ENCODE assay signal across 8 cellular contexts in the genomic region with DNA sequence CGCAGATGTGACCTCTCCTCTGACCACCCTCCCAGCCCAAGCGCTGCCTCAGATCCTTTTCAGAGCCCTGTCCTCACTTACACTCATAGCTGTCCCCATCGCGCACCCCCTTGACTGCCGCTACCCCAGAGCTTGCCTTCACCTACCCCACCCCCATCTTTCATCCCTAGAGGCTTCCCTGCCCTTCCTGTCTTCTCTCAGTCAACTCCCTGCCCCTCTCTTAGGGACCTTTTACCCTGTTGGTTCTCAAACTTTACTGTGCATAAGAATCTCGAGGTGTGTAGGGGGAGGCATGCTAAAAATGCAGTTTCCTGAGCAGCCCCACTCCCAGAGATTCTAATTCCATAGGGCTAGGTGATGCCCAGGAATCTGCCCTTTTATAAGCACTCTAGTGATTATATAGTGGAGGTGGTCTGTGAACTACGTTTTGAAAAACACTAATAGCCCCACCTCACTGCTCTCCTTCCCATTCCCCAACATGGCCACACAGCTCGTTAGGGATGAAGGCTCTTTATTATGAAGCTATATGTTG. TPM values are rescaled to one million over a fixed set of nuclear protein-coding genes. Genes with fewer than 3 reads are reported as not detected.
A peak's percentile ranks its signal among the peaks of the same experiment; 100 is the strongest.
DNase-seq lines count a peak whose midpoint lies in the region; ATAC-seq and TF ChIP-seq lines count a peak whose summit lies in the region.

No MANE protein-coding gene starts in this region.

- H3K36me3 Mint-ChIP-seq in natural killer cell: no peaks in the 10 kb centered on the region

- no peaks in the 10 kb centered on the region for H3K9me3 Mint-ChIP-seq in natural killer cell

- peaks cover 30 to 44% of the 10 kb centered on the region in 2 donors for H3K4me1 Mint-ChIP-seq in natural killer cell

- ATAC-seq in GM18867 (IDR thresholded peaks at IDR 0.05; ENCODE audit: unreplicated experiment) (peak; percentile 20), natural killer cell (no peak), HG03521 (IDR thresholded peaks at IDR 0.05; ENCODE audit: unreplicated experiment) (no peak)

- no peaks in the 10 kb centered on the region for H3K27me3 Mint-ChIP-seq in natural killer cell (ENCODE audit: low read depth in 2 of 2)

- H3K27ac Mint-ChIP-seq in natural killer cell: peak overlapping the region; percentile 98 to 99

- no peak for TF ChIP-seq POLR2A in erythroblast (IDR thresholded peaks at IDR 0.05; ENCODE audit: low read length)

- H3K27ac ChIP-seq in KOPT-K1 (ENCODE audit: low read depth, low read length, poor library complexity, severe bottlenecking) (peak overlapping the region; percentile 92), cingulate gyrus (ENCODE audit: low read depth, low read length) (peak overlapping the region; percentile 99)

- no peak for TF ChIP-seq CTCF in natural killer cell (IDR thresholded peaks at IDR 0.05)

- DNase-seq in natural killer cell (no peak), erythroblast (lab: John Stamatoyannopoulos, UW) (no peak), DMS153 (lab: John Stamatoyannopoulos, UW) (no peak), glomerular visceral epithelial cell (ENCODE audit: extremely low spot score) (no peak)

- intact Hi-C loops in natural killer cell (cut with micrococcal nuclease): no loop called here

- H3K36me3 ChIP-seq in KOPT-K1 (ENCODE audit: insufficient read depth, low read length): peaks cover 12% of the 10 kb centered on the region

- H3K4me3 Mint-ChIP-seq in natural killer cell: peak overlapping the region; percentile 92

- H3K9me3 ChIP-seq in KOPT-K1 (ENCODE audit: insufficient read depth, low read length, poor library complexity, severe bottlenecking): no peaks in the 10 kb centered on the region

RNA-seq across cellular contexts. Expression of a gene that starts 0.7 kb away (rescaled TPM):
- total RNA-seq in natural killer cell: 10 to 100 TPM; 35.8 to 42.8 (median 41.2) TPM

RNA-seq across cellular contexts. Expression of a gene that starts 58.2 kb away (rescaled TPM):
- 10 to 100 TPM in 2 of 3 donors, 1 to 10 TPM in 1; 6.3 to 31.6 (median 12.4) TPM for total RNA-seq in natural killer cell
